In genomic region chr6:41073203-41073967, GRCh38 we compare ENCODE assay signal across 8 cellular contexts. TPM values are rescaled to one million over a fixed set of nuclear protein-coding genes. Genes with fewer than 3 reads are reported as not detected.
DNase-seq lines count a peak whose midpoint lies in the region; ATAC-seq and TF ChIP-seq lines count a peak whose summit lies in the region.

No MANE protein-coding gene starts in this region.

- peak overlapping the region; percentile 83 for H3K27ac Mint-ChIP-seq in GM23338

- no peaks in the 10 kb centered on the region; the same call in 2 of the 3 replicates for H3K9me3 Mint-ChIP-seq in GM23338

- peak; percentile 42 for ATAC-seq in GM23338

- H2AFZ ChIP-seq in GM23338, result no peak overlapping the region
- no peak overlapping the region for H2AFZ ChIP-seq in Loucy (ENCODE audit: low read length)

- H3K79me2 ChIP-seq in GM23338 (replicated peaks; ENCODE audit: insufficient read depth) (peaks cover 58% of the 10 kb centered on the region), Loucy (ENCODE audit: insufficient read depth, low read length) (peaks cover 74% of the 10 kb centered on the region)

- H3K36me3 ChIP-seq in GM23338 (ENCODE audit: insufficient read depth), result no peaks in the 10 kb centered on the region; the same call in 1 of the 2 replicates
- H3K36me3 ChIP-seq in Loucy (ENCODE audit: insufficient read depth, low read length), result peaks cover 1% of the 10 kb centered on the region; the same call in 1 of the 2 replicates
- H3K36me3 ChIP-seq in SJCRH30, result no peaks in the 10 kb centered on the region
- H3K36me3 ChIP-seq in neutrophil, result no peaks in the 10 kb centered on the region

- peak overlapping the region; percentile 66 for H3K4me3 ChIP-seq in GM23338
- peak overlapping the region; percentile 94 for H3K4me3 ChIP-seq in Loucy (ENCODE audit: low read length, poor library complexity, severe bottlenecking)
- peak overlapping the region; percentile 96 for H3K4me3 ChIP-seq in SJCRH30
- H3K4me3 ChIP-seq in neutrophil (ENCODE audit: low read depth in 1 of 2, low read length in 1 of 2), result peak overlapping the region; percentile 94 to 95

- H3K9me3 ChIP-seq in Loucy (ENCODE audit: insufficient read depth, low read depth, low read length) (no peaks in the 10 kb centered on the region), SJCRH30 (replicated peaks) (no peaks in the 10 kb centered on the region), neutrophil (no peaks in the 10 kb centered on the region)

- H3K27me3 ChIP-seq in GM23338 (ENCODE audit: insufficient read depth) (no peaks in the 10 kb centered on the region), Loucy (ENCODE audit: insufficient read depth, low read length, poor library complexity, severe bottlenecking) (peaks cover 5% of the 10 kb centered on the region), SJCRH30 (no peaks in the 10 kb centered on the region), neutrophil (no peaks in the 10 kb centered on the region)

- TF ChIP-seq CTCF in GM23338 (conservative IDR thresholded peaks at IDR 0.05; ENCODE audit: low read depth in 2 of 2), result 0 out of 4 replicates have a peak, but pooled peaks have one; percentile 5 to 24
- peak; percentile 15; the same call in 1 of the 2 replicates for TF ChIP-seq CTCF in Loucy (conservative IDR thresholded peaks at IDR 0.05; ENCODE audit: low read length)
- TF ChIP-seq CTCF in neutrophil (IDR thresholded peaks at IDR 0.05), result peak; percentile 74

- peak overlapping the region; percentile 96 for H3K9ac ChIP-seq in Loucy (ENCODE audit: low read depth, low read length, poor library complexity, severe bottlenecking)

- peaks cover 31% of the 10 kb centered on the region for H3K4me1 Mint-ChIP-seq in GM23338

- H3K36me3 Mint-ChIP-seq in GM23338 (ENCODE audit: low read depth), result peaks cover 11% of the 10 kb centered on the region; the same call in 2 of the 3 replicates

- H3F3A ChIP-seq in GM23338 (replicated peaks; ENCODE audit: low read depth) (peaks cover 2% of the 10 kb centered on the region; the same call in 1 of the 2 replicates), Loucy (ENCODE audit: low read depth) (peaks cover 9% of the 10 kb centered on the region)

- peaks cover 11% of the 10 kb centered on the region for H3K27me3 Mint-ChIP-seq in GM23338 (ENCODE audit: insufficient read depth, low read depth, poor library complexity)

- H3K27ac ChIP-seq in GM23338 (ENCODE audit: low read depth), result peak overlapping the region; percentile 92
- peak overlapping the region; percentile 87 for H3K27ac ChIP-seq in SJCRH30
- peak overlapping the region; percentile 98 for H3K27ac ChIP-seq in neutrophil
- H3K27ac ChIP-seq in substantia nigra (ENCODE audit: low read depth, low read length, poor library complexity, severe bottlenecking), result peak overlapping the region; percentile 98

- peak overlapping the region; percentile 90 for H3K4me2 ChIP-seq in GM23338
- peak overlapping the region; percentile 100 for H3K4me2 ChIP-seq in Loucy (ENCODE audit: low read depth, low read length, poor library complexity, severe bottlenecking)

- H3K9me2 ChIP-seq in GM23338 (ENCODE audit: insufficient read depth), result no peaks in the 10 kb centered on the region
- no peaks in the 10 kb centered on the region for H3K9me2 ChIP-seq in Loucy (replicated peaks; ENCODE audit: low read depth, low read length)

- H3K4me1 ChIP-seq in GM23338 (ENCODE audit: insufficient read depth) (peaks cover 33% of the 10 kb centered on the region), Loucy (ENCODE audit: insufficient read depth, low read length, poor library complexity, severe bottlenecking) (peaks cover 72% of the 10 kb centered on the region), SJCRH30 (peaks cover 4% of the 10 kb centered on the region; the same call in 1 of the 2 replicates), neutrophil (ENCODE audit: control insufficient read depth in 1 of 2, insufficient read depth in 1 of 2, low read depth in 1 of 2, low read length in 1 of 2) (peaks cover 46 to 48% of the 10 kb centered on the region in 2 experiments)

- H3K4me3 Mint-ChIP-seq in GM23338, result peak overlapping the region; percentile 92

- DNase-seq in EH (ENCODE audit: low read depth) (peak; percentile 76), GM23338 (ENCODE audit: low spot score) (peak; percentile 89), SJCRH30 (peak; percentile 83 to 85), foreskin melanocyte (peak; percentile 51), substantia nigra (lab: John Stamatoyannopoulos, UW) (peak in 47 of 49 donors; percentile 12 to 87 (median 58))
- peak; percentile 38 to 70 (median 52) for DNase-seq in activated naive CD4-positive, alpha-beta T cell (lab: John Stamatoyannopoulos, UW)

- peaks cover 14% of the 10 kb centered on the region; the same call in 1 of the 2 replicates for H4K20me1 ChIP-seq in GM23338 (replicated peaks; ENCODE audit: insufficient read depth)
- peaks cover 49% of the 10 kb centered on the region for H4K20me1 ChIP-seq in Loucy (ENCODE audit: insufficient read depth, low read length, poor library complexity, severe bottlenecking)

TF ChIP-seq in GM23338, 12 proteins besides CTCF, POLR2A, EP300 and RAD21:
- TF ChIP-seq POLR2AphosphoS5 (IDR thresholded peaks at IDR 0.05; ENCODE audit: low read depth) (peak; percentile 86), STAT1 (IDR thresholded peaks at IDR 0.05; ENCODE audit: unreplicated experiment) (no peak), CREB1 (CRISPR knock-in tag; IDR thresholded peaks at IDR 0.05; ENCODE audit: low read depth) (peak; percentile 78)

RNA-seq across cellular contexts. Expression of gene NFYA, which starts 0.6 kb away (rescaled TPM):
- total RNA-seq in GM23338 (2014; rRNA removed; shearing (Covaris generic)), result 35.7 and 39.1 TPM in 2 replicates
- 10.2 and 10.8 TPM in 2 replicates for polyA plus RNA-seq in GM23338 (2016; fragmentation: Nextera tagmentation; extraction: Ambion mirVana)
- total RNA-seq in SJCRH30 (2014; rRNA removed; shearing (Covaris generic)), result 32.4 and 33.3 TPM in 2 replicates

RNA-seq across cellular contexts. Expression of gene OARD1, which starts 1.2 kb away (rescaled TPM):
- 25.9 and 33.1 TPM in 2 replicates for total RNA-seq in GM23338 (2014; rRNA removed; shearing (Covaris generic))
- 49.9 and 60.8 TPM in 2 replicates for polyA plus RNA-seq in GM23338 (2016; fragmentation: Nextera tagmentation; extraction: Ambion mirVana)
- total RNA-seq in SJCRH30 (2014; rRNA removed; shearing (Covaris generic)), result 24.8 and 30.8 TPM in 2 replicates

RNA-seq across cellular contexts. Expression of gene APOBEC2, which starts 20.4 kb away (rescaled TPM):
- not detected in 2 replicates for total RNA-seq in GM23338 (2014; rRNA removed; shearing (Covaris generic))
- 0.77 and 2.4 TPM in 2 replicates for polyA plus RNA-seq in GM23338 (2016; fragmentation: Nextera tagmentation; extraction: Ambion mirVana)
- 7.0 and 7.7 TPM in 2 replicates for total RNA-seq in SJCRH30 (2014; rRNA removed; shearing (Covaris generic))

RNA-seq across cellular contexts. Expression of gene TSPO2, which starts 31.1 kb away (rescaled TPM):
- total RNA-seq in GM23338 (2014; rRNA removed; shearing (Covaris generic)), result not detected in 2 replicates
- 0.31 TPM in 1 of 2 replicates, not detected in the other for polyA plus RNA-seq in GM23338 (2016; fragmentation: Nextera tagmentation; extraction: Ambion mirVana)
- total RNA-seq in SJCRH30 (2014; rRNA removed; shearing (Covaris generic)), result not detected in 2 replicates

RNA-seq across cellular contexts. Expression of gene UNC5CL, which starts 34.4 kb away (rescaled TPM):
- total RNA-seq in GM23338 (2014; rRNA removed; shearing (Covaris generic)), result 1.2 and 2.4 TPM in 2 replicates
- polyA plus RNA-seq in GM23338 (2016; fragmentation: Nextera tagmentation; extraction: Ambion mirVana), result 0.57 and 0.87 TPM in 2 replicates
- total RNA-seq in SJCRH30 (2014; rRNA removed; shearing (Covaris generic)), result 0.23 and 0.40 TPM in 2 replicates

Comparison
In these comparisons a context has a peak if more than half of its experiments do, and no peak if none do; other contexts are left out.
1. Peak in every context shown above with its lines: DNase-seq, ATAC-seq, H3K4me3 ChIP-seq and H3K27ac ChIP-seq.
2. CTCF ChIP-seq: peak in every context shown above with its lines; median percentile 74 in neutrophil; 15 in Loucy; 14 in GM23338.